In genomic region chr1:109263597-109264378, GRCh38 we compare ENCODE assay signal across 8 cellular contexts. TPM values are rescaled to one million over a fixed set of nuclear protein-coding genes. Genes with fewer than 3 reads are reported as not detected.
DNase-seq lines count a peak whose midpoint lies in the region; ATAC-seq and TF ChIP-seq lines count a peak whose summit lies in the region.

No MANE protein-coding gene starts in this region.

- no peaks in the 10 kb centered on the region for H3K9me3 ChIP-seq in HCT116 (ENCODE audit: control insufficient read depth in 1 of 2, insufficient read depth in 1 of 2, low read depth in 1 of 2, low read length in 2 of 2)
- H3K9me3 ChIP-seq in right lobe of liver, result no peaks in the 10 kb centered on the region

- no peak overlapping the region for H3K4me2 ChIP-seq in HCT116 (ENCODE audit: low read length)

- TF ChIP-seq RAD21 in HCT116 (IDR thresholded peaks at IDR 0.05; ENCODE audit: low read depth), result peak; percentile 96

- TF ChIP-seq POLR2A in HCT116 (IDR thresholded peaks at IDR 0.05; ENCODE audit: borderline replicate concordance, extremely low read depth, insufficient read depth, insufficient read length) (no peak), right lobe of liver (IDR thresholded peaks at IDR 0.05) (no peak)

- H3K27ac ChIP-seq in HCT116 (ENCODE audit: low read depth, low read length), result peak overlapping the region; percentile 2; the same call in 1 of the 2 replicates
- H3K27ac ChIP-seq in right lobe of liver, result no peak overlapping the region

- H3K9me2 ChIP-seq in HCT116 (ENCODE audit: insufficient read depth), result no peaks in the 10 kb centered on the region

- H3K36me3 ChIP-seq in HCT116 (ENCODE audit: control insufficient read depth in 1 of 2, insufficient read depth in 2 of 2, low read length in 2 of 2) (peaks cover 0 to 4% of the 10 kb centered on the region in 2 experiments; a peak in 1 of 4 replicates), right lobe of liver (no peaks in the 10 kb centered on the region)

- H3K4me3 ChIP-seq in HCT116 (replicated peaks in 1 of 2; ENCODE audit: low read depth in 1 of 2, low read length in 2 of 2), result no peak overlapping the region
- H3K4me3 ChIP-seq in right lobe of liver, result no peak overlapping the region

- POLR2A ChIA-PET in HCT116 (lab: Charles Lee), result interaction anchor here (0.6 kb wide), 1 partner anchor 301 kb away, joined by 3 read pairs; the partner anchor contains the start of gene CLCC1

- 6% methylated on average over 3 of the region's 29 CpGs for WGBS in right lobe of liver (ENCODE audit: insufficient coverage, low coverage, low lambda C conversion rate, missing lambda C conversion rate)

- no TSS peak for BruUV-seq in HCT116 (replicated peaks; lab: Mats Ljungman, UMichigan)

- peak; percentile 98 for DNase-seq in ELF-1 (ENCODE audit: low read depth, low spot score)
- DNase-seq in HCT116 (ENCODE audit: low read depth, low spot score), result peak; percentile 88
- DNase-seq in NCI-H2196 treated with DMSO at 0.1 percent for 48 hours (lab: John Stamatoyannopoulos, UW; ENCODE audit: unreplicated experiment), result peak; percentile 97
- DNase-seq in activated CD4-positive, alpha-beta T cell treated with anti-CD3 and anti-CD28 coated beads, Interleukin-2, amount 50 U/mL, for 4 hours, result peak; percentile 66 to 69
- peak; percentile 43 for DNase-seq in dedifferentiated amniotic fluid mesenchymal stem cell (ENCODE audit: extremely low spot score)
- DNase-seq in right lobe of liver, result peak; percentile 94 to 97 (median 96)
- peak; percentile 69 to 78 (median 74) for DNase-seq in stimulated activated CD4-positive, alpha-beta T cell treated with anti-CD3 and anti-CD28 coated beads, TNF-alpha, amount 100 ng/mL, for 48 hours (ENCODE audit: low read depth in 3 of 3)

- H3K27me3 ChIP-seq in HCT116 (ENCODE audit: insufficient read depth, low read length) (no peaks in the 10 kb centered on the region), right lobe of liver (no peaks in the 10 kb centered on the region)

- H4K20me1 ChIP-seq in HCT116 (ENCODE audit: insufficient read depth), result no peaks in the 10 kb centered on the region

- no peaks in the 10 kb centered on the region for H3K79me2 ChIP-seq in HCT116 (ENCODE audit: insufficient read depth, low read length)

- H2AFZ ChIP-seq in HCT116 (ENCODE audit: low read depth, low read length, poor library complexity, severe bottlenecking), result no peak overlapping the region

- RAD21 ChIA-PET in HCT116 (lab: Charles Lee; ENCODE audit: low non-redundant PET in 1 of 2, low total read pairs in 2 of 2, uncharacterized antibody in 2 of 2, unreplicated experiment in 2 of 2), result no interaction called here

- H3K4me1 ChIP-seq in HCT116 (ENCODE audit: control insufficient read depth in 1 of 2, insufficient read depth in 2 of 2, low read length in 2 of 2), result peaks cover 0 to 9% of the 10 kb centered on the region in 2 experiments; a peak in 2 of 4 replicates
- no peaks in the 10 kb centered on the region for H3K4me1 ChIP-seq in right lobe of liver

- intact Hi-C loops in HCT116 (cut with micrococcal nuclease) (loop anchor here (2.0 kb wide), 5 partner anchors 63 to 435 kb away; no protein-coding TSS in a partner anchor), right lobe of liver (cut with DNase I) (loop anchor here (5.0 kb wide), 3 partner anchors 134 to 269 kb away; partner anchors contain the start of gene SORT1 (in 1 of the 2))

- no peak overlapping the region for H3K9ac ChIP-seq in HCT116 (ENCODE audit: low read length)

- CTCF ChIA-PET in HCT116 (lab: Charles Lee), result interaction anchor here (0.6 to 1.0 kb wide), 6 partner anchors 21 to 947 kb away, joined by 3 to 7 read pairs (median 3); a partner anchor contains a TSS

- ATAC-seq in HCT116, result peak; percentile 96
- peak; percentile 98 to 100 (median 99) for ATAC-seq in right lobe of liver
- ATAC-seq in HG02763 (IDR thresholded peaks at IDR 0.05; ENCODE audit: unreplicated experiment), result no peak

- TF ChIP-seq CTCF in HCT116 (IDR thresholded peaks at IDR 0.05 in 2 of 3, conservative IDR thresholded peaks at IDR 0.05 in 1 of 3; ENCODE audit: borderline replicate concordance in 1 of 3, insufficient read depth in 1 of 3, low read depth in 2 of 3, low read length in 2 of 3) (peak; percentile 99 to 100 (median 99)), right lobe of liver (IDR thresholded peaks at IDR 0.05) (peak; percentile 95 to 100 (median 98))

TF ChIP-seq in HCT116, 20 proteins besides CTCF, POLR2A, EP300 and RAD21:
- TF ChIP-seq ZNF274 (IDR thresholded peaks at IDR 0.05; ENCODE audit: low read depth, low read length), result no peak
- TF ChIP-seq MAX (IDR thresholded peaks at IDR 0.05), result peak; percentile 88
- no peak for TF ChIP-seq FOSL1 (IDR thresholded peaks at IDR 0.05; ENCODE audit: low read depth)
- TF ChIP-seq, protein P1, sequence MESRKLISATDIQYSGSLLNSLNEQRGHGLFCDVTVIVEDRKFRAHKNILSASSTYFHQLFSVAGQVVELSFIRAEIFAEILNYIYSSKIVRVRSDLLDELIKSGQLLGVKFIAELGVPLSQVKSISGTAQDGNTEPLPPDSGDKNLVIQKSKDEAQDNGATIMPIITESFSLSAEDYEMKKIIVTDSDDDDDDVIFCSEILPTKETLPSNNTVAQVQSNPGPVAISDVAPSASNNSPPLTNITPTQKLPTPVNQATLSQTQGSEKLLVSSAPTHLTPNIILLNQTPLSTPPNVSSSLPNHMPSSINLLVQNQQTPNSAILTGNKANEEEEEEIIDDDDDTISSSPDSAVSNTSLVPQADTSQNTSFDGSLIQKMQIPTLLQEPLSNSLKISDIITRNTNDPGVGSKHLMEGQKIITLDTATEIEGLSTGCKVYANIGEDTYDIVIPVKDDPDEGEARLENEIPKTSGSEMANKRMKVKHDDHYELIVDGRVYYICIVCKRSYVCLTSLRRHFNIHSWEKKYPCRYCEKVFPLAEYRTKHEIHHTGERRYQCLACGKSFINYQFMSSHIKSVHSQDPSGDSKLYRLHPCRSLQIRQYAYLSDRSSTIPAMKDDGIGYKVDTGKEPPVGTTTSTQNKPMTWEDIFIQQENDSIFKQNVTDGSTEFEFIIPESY (IDR thresholded peaks at IDR 0.05; ENCODE audit: extremely low read depth, insufficient replicate concordance, low read length), result peak; percentile 60
- TF ChIP-seq EGR1 (IDR thresholded peaks at IDR 0.05; ENCODE audit: low read depth), result no peak
- peak; percentile 20; the same call in 1 of the 2 replicates for TF ChIP-seq POLR2AphosphoS5 (IDR thresholded peaks at IDR 0.05; ENCODE audit: low read depth, low read length)
- no peak for TF ChIP-seq SRF (IDR thresholded peaks at IDR 0.05; ENCODE audit: low read depth)
- TF ChIP-seq TCF7L2 (IDR thresholded peaks at IDR 0.05; ENCODE audit: borderline replicate concordance, extremely low read depth, insufficient read depth, insufficient read length), result peak; percentile 20
- no peak for TF ChIP-seq CEBPB (IDR thresholded peaks at IDR 0.05; ENCODE audit: low read depth)
- TF ChIP-seq, protein P2, sequence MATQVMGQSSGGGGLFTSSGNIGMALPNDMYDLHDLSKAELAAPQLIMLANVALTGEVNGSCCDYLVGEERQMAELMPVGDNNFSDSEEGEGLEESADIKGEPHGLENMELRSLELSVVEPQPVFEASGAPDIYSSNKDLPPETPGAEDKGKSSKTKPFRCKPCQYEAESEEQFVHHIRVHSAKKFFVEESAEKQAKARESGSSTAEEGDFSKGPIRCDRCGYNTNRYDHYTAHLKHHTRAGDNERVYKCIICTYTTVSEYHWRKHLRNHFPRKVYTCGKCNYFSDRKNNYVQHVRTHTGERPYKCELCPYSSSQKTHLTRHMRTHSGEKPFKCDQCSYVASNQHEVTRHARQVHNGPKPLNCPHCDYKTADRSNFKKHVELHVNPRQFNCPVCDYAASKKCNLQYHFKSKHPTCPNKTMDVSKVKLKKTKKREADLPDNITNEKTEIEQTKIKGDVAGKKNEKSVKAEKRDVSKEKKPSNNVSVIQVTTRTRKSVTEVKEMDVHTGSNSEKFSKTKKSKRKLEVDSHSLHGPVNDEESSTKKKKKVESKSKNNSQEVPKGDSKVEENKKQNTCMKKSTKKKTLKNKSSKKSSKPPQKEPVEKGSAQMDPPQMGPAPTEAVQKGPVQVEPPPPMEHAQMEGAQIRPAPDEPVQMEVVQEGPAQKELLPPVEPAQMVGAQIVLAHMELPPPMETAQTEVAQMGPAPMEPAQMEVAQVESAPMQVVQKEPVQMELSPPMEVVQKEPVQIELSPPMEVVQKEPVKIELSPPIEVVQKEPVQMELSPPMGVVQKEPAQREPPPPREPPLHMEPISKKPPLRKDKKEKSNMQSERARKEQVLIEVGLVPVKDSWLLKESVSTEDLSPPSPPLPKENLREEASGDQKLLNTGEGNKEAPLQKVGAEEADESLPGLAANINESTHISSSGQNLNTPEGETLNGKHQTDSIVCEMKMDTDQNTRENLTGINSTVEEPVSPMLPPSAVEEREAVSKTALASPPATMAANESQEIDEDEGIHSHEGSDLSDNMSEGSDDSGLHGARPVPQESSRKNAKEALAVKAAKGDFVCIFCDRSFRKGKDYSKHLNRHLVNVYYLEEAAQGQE (IDR thresholded peaks at IDR 0.05; ENCODE audit: low read depth), result no peak
- no peak for TF ChIP-seq SP1 (IDR thresholded peaks at IDR 0.05; ENCODE audit: low read depth)
- no peak for TF ChIP-seq EZH2phosphoT487 (IDR thresholded peaks at IDR 0.05; ENCODE audit: borderline replicate concordance)
- TF ChIP-seq YY1 (IDR thresholded peaks at IDR 0.05; ENCODE audit: extremely low read depth, insufficient replicate concordance, low read depth, low read length), result peak; percentile 47
- TF ChIP-seq ZFX (IDR thresholded peaks at IDR 0.05), result no peak
- TF ChIP-seq CBX3 (IDR thresholded peaks at IDR 0.05; ENCODE audit: low read depth), result no peak; the same call in 1 of the 2 replicates

RNA-seq across cellular contexts. Expression of gene CELSR2, which starts 14.4 kb away (rescaled TPM):
- 17.1 TPM for total RNA-seq in HCT116 (2021; ENCODE audit: unreplicated experiment)
- polyA plus RNA-seq in HCT116 (2012), result 12.6 and 14.1 TPM in 2 replicates
- 1 to 10 TPM; 1.3 to 3.3 (median 3.0) TPM for total RNA-seq in right lobe of liver

RNA-seq across cellular contexts. Expression of gene PSRC1, which starts 19.2 kb away (rescaled TPM):
- 44.8 TPM for total RNA-seq in HCT116 (2021; ENCODE audit: unreplicated experiment)
- polyA plus RNA-seq in HCT116 (2012), result 33.0 and 47.9 TPM in 2 replicates
- 1 to 10 TPM in 5 of 6 experiments, under 1 TPM in 1; 0.70 to 3.4 (median 1.5) TPM for total RNA-seq in right lobe of liver

RNA-seq across cellular contexts. Expression of gene MYBPHL, which starts 43.0 kb away (rescaled TPM):
- total RNA-seq in HCT116 (2021; ENCODE audit: unreplicated experiment) (1.0 TPM), right lobe of liver (not detected)
- not detected in 2 replicates for polyA plus RNA-seq in HCT116 (2012)

RNA-seq across cellular contexts. Expression of gene SARS1, which starts 50.1 kb away (rescaled TPM):
- total RNA-seq in HCT116 (2021; ENCODE audit: unreplicated experiment) (206 TPM), right lobe of liver (100 to 1,000 TPM in 2 of 6 experiments, 10 to 100 TPM in 4; 73.5 to 123 (median 91.6) TPM)
- polyA plus RNA-seq in HCT116 (2012), result 270 and 310 TPM in 2 replicates

Comparison
In these comparisons a context has a peak if more than half of its experiments do, and no peak if none do; other contexts are left out.
1. DNase-seq: peak in every context shown above with its lines; median percentile 98 in ELF-1; 97 in NCI-H2196 treated with DMSO at 0.1 percent for 48 hours; 96 in right lobe of liver; 88 in HCT116; 74 in stimulated activated CD4-positive, alpha-beta T cell treated with anti-CD3 and anti-CD28 coated beads, TNF-alpha, amount 100 ng/mL, for 48 hours; 68 in activated CD4-positive, alpha-beta T cell treated with anti-CD3 and anti-CD28 coated beads, Interleukin-2, amount 50 U/mL, for 4 hours; 43 in dedifferentiated amniotic fluid mesenchymal stem cell.
2. RNA of gene PSRC1, which starts 19.2 kb away (total RNA-seq): 44.8 TPM in HCT116 (single experiment); 0.70 to 3.4 TPM in right lobe of liver; every median in the first group is over 10 times any median in the second.